Comparison of ENCODE assay signal across 8 cellular contexts in genomic region chr3:15858547-15859506, GRCh38.
A peak's percentile ranks its signal among the peaks of the same experiment; 100 is the strongest.
DNase-seq lines count a peak whose midpoint lies in the region; ATAC-seq, FAIRE-seq and TF ChIP-seq lines count a peak whose summit lies in the region.

No MANE protein-coding gene starts in this region.

- peaks cover 5% of the 10 kb centered on the region; the same call in 1 of the 2 replicates for H3K9me3 ChIP-seq in OCI-LY1 (ENCODE audit: low read length)
- H3K9me3 ChIP-seq in pancreas, result no peaks in the 10 kb centered on the region
- no peaks in the 10 kb centered on the region for H3K9me3 ChIP-seq in upper lobe of right lung

- peaks cover 48% of the 10 kb centered on the region for H3K79me2 ChIP-seq in OCI-LY1 (ENCODE audit: insufficient read depth, low read length)

- peak; percentile 62 for ATAC-seq in GM18870 (IDR thresholded peaks at IDR 0.05; ENCODE audit: unreplicated experiment)
- ATAC-seq in HG03097 (IDR thresholded peaks at IDR 0.05; ENCODE audit: low FRiP score, unreplicated experiment), result peak; percentile 57
- peak; percentile 54 to 74 (median 66) for ATAC-seq in pancreas
- ATAC-seq in upper lobe of right lung, result peak; percentile 73

- no peaks in the 10 kb centered on the region for H4K20me1 ChIP-seq in OCI-LY1 (ENCODE audit: insufficient read depth, low read length)

- H3K36me3 ChIP-seq in OCI-LY1 (ENCODE audit: insufficient read depth, low read length) (peaks cover 33% of the 10 kb centered on the region), pancreas (no peaks in the 10 kb centered on the region), upper lobe of right lung (no peaks in the 10 kb centered on the region)

- FAIRE-seq in pancreas (lab: Jason Lieb, UNC), result no peak

- H3K27ac ChIP-seq in OCI-LY1 (ENCODE audit: low read depth, low read length, poor library complexity, severe bottlenecking), result peak overlapping the region; percentile 73
- peak overlapping the region; percentile 93 to 96 (median 94) for H3K27ac ChIP-seq in pancreas
- H3K27ac ChIP-seq in upper lobe of right lung, result peak overlapping the region; percentile 85

- H3K9me2 ChIP-seq in OCI-LY1 (ENCODE audit: low read depth, low read length), result no peaks in the 10 kb centered on the region

- peak overlapping the region; percentile 80 for H3K4me3 ChIP-seq in OCI-LY1 (ENCODE audit: low read depth, low read length, poor library complexity, severe bottlenecking)
- H3K4me3 ChIP-seq in pancreas, result peak overlapping the region; percentile 93 to 97 (median 94)
- peak overlapping the region; percentile 92 for H3K4me3 ChIP-seq in upper lobe of right lung

- no peak overlapping the region for H2AFZ ChIP-seq in OCI-LY1 (ENCODE audit: low read length)

- WGBS in pancreas, 2 donors, result 1% methylated on average over 33 to 70 of the region's 70 CpGs

- H3K27me3 ChIP-seq in OCI-LY1 (ENCODE audit: insufficient read depth, low read length), result no peaks in the 10 kb centered on the region
- H3K27me3 ChIP-seq in pancreas, result no peaks in the 10 kb centered on the region
- H3K27me3 ChIP-seq in upper lobe of right lung, result no peaks in the 10 kb centered on the region

- H3K4me1 ChIP-seq in OCI-LY1 (ENCODE audit: insufficient read depth, low read length, severe bottlenecking) (peaks cover 29% of the 10 kb centered on the region), pancreas (peaks cover 8 to 32% (median 16%) of the 10 kb centered on the region in 3 donors), upper lobe of right lung (peaks cover 12% of the 10 kb centered on the region)

- DNase-seq in Ammon's horn (ENCODE audit: low spot score) (peak; percentile 5), globus pallidus (ENCODE audit: low spot score) (peak; percentile 19), pancreas (peak; percentile 82 to 91 (median 84)), upper lobe of right lung (peak; percentile 87)
- DNase-seq in activated T-helper 1 cell treated with anti-CD3 and anti-CD28 coated beads, Interleukin-2, amount 50 U/mL, for 16 hours (ENCODE audit: low read depth in 1 of 2, low spot score in 1 of 2), result peak; percentile 28 to 40

- H3F3A ChIP-seq in OCI-LY1 (ENCODE audit: insufficient read depth, low read length), result no peaks in the 10 kb centered on the region

- TF ChIP-seq CTCF in OCI-LY1 (IDR thresholded peaks at IDR 0.05; ENCODE audit: low read length) (no peak), pancreas (IDR thresholded peaks at IDR 0.05) (peak in 1 of 4 donors; percentile 24), upper lobe of right lung (IDR thresholded peaks at IDR 0.05) (no peak)

- peak overlapping the region; percentile 86 for H3K9ac ChIP-seq in OCI-LY1 (ENCODE audit: low read length)

- intact Hi-C loops in pancreas (cut with DNase I) (no loop called here), upper lobe of right lung (cut with DNase I) (no loop called here)

- peak overlapping the region; percentile 94 for H3K4me2 ChIP-seq in OCI-LY1 (ENCODE audit: low read length)

Comparison
In these comparisons a context has a peak if more than half of its experiments do, and no peak if none do; other contexts are left out.
1. Peak in every context shown above with its lines: DNase-seq, ATAC-seq, H3K4me3 ChIP-seq and H3K27ac ChIP-seq.
2. DNase-seq: peak in every context shown above with its lines; median percentile 87 in upper lobe of right lung; 84 in pancreas; 34 in activated T-helper 1 cell treated with anti-CD3 and anti-CD28 coated beads, Interleukin-2, amount 50 U/mL, for 16 hours; 19 in globus pallidus; 5 in Ammon's horn.